30 cellular contexts compared by ENCODE assay signal in genomic region chr15:78635346-78635745, GRCh38. TPM values are rescaled to one million over a fixed set of nuclear protein-coding genes. Genes with fewer than 3 reads are reported as not detected.
"Had no signal": no experiment of that assay in that cellular context is flagged by ENCODE, and none has a peak within 500 bp of the region (broad histone marks: within the 10 kb centered on the region; RNA-seq: fewer than 3 reads in every experiment).

No MANE protein-coding gene starts in this region.

- DNase-seq: naive thymus-derived CD4-positive, alpha-beta T cell; natural killer cell; nucleus accumbens; pancreas; psoas muscle; right cardiac atrium; right lobe of liver; stimulated activated CD4-positive, alpha-beta T cell treated with anti-CD3 and anti-CD28 coated beads, Interleukin-15, amount 100 ng/mL, for 24 hours; stimulated activated CD4-positive, alpha-beta T cell treated with anti-CD3 and anti-CD28 coated beads, Interleukin-2, amount 100 ng/mL, for 24 hours; stimulated activated CD4-positive, alpha-beta T cell treated with anti-CD3 and anti-CD28 coated beads, Interleukin-2, amount 100 ng/mL, for 48 hours; stimulated activated CD4-positive, alpha-beta T cell treated with anti-CD3 and anti-CD28 coated beads, Interleukin-4, amount 100 ng/mL, for 24 hours; stimulated activated naive B cell treated with anti-CD40 and anti-IgM and Interleukin-4, amounts not matched to agents 10 μg/mL and 1 μg/mL and 100 μg/mL, for 72 hours; stimulated activated naive CD4-positive, alpha-beta T cell treated with Interleukin-2 at 50 U/mL for 16 hours; thyroid gland; trophoblast cell; upper lobe of left lung; uterus had no signal

- H3K4me1 ChIP-seq: neural progenitor cell, pancreas, psoas muscle, right lobe of liver, uterus had no signal

- H3K9me3 ChIP-seq: neutrophil, pancreas, right lobe of liver, thoracic aorta, thyroid gland, uterus had no signal

- H3K9ac ChIP-seq: neural progenitor cell had no signal

- H3K27ac ChIP-seq: neural progenitor cell, neutrophil, pancreas, psoas muscle, right lobe of liver, skin epidermis, stomach, thoracic aorta, thyroid gland, tibial nerve, upper lobe of left lung, uterus had no signal

- H3K4me2 ChIP-seq: neural progenitor cell, smooth muscle cell had no signal

- H3K27me3 ChIP-seq: pancreas, right lobe of liver, thyroid gland, uterus had no signal

- H3K36me3 ChIP-seq: neural progenitor cell, neutrophil, pancreas, right lobe of liver, stomach, thoracic aorta, thyroid gland, tibial nerve, upper lobe of left lung, uterus had no signal

- H3K4me3 ChIP-seq: neural progenitor cell, pancreas, psoas muscle, right lobe of liver, skin epidermis, smooth muscle cell, stomach, thoracic aorta, thyroid gland, tibial nerve, upper lobe of left lung, uterus had no signal

- ATAC-seq: naive thymus-derived CD4-positive, alpha-beta T cell; natural killer cell; pancreas; psoas muscle; right cardiac atrium; right lobe of liver; stimulated activated effector memory CD8-positive, alpha-beta T cell treated with anti-CD3 and anti-CD28 coated beads, Interleukin-12 subunit alpha, Interleukin-12 subunit beta, amount 100 ng/mL, for 72 hours; stimulated activated naive B cell treated with anti-CD40 and anti-IgM and Interleukin-4, amounts not matched to agents 10 μg/mL and 1 μg/mL and 100 μg/mL, for 72 hours had no signal

RNA-seq across cellular contexts. Expression of gene CHRNB4, which starts 5.7 kb away (rescaled TPM):
- total RNA-seq: naive thymus-derived CD4-positive, alpha-beta T cell; natural killer cell; omental fat pad; osteocyte; psoas muscle; right cardiac atrium; smooth muscle cell; stomach; subcutaneous adipose tissue; thoracic aorta; thyroid gland; tibial nerve; upper lobe of left lung had no signal
- polyA plus RNA-seq: naive thymus-derived CD4-positive, alpha-beta T cell; neural cell; psoas muscle; right cardiac atrium; smooth muscle cell had no signal

RNA-seq across cellular contexts. Expression of gene CHRNA3, which starts 14.6 kb away (rescaled TPM):
- total RNA-seq: naive thymus-derived CD4-positive, alpha-beta T cell; natural killer cell; renal cortical epithelial cell; right lobe of liver; smooth muscle cell; subcutaneous adipose tissue; thoracic aorta; tibial nerve had no signal
- polyA plus RNA-seq: naive thymus-derived CD4-positive, alpha-beta T cell had no signal
